Comparison of ENCODE assay signal across 8 cellular contexts in genomic region chr22:35257002-35257320, GRCh38. TPM values are rescaled to one million over a fixed set of nuclear protein-coding genes. Genes with fewer than 3 reads are reported as not detected.
DNase-seq lines count a peak whose midpoint lies in the region; ATAC-seq and TF ChIP-seq lines count a peak whose summit lies in the region.

No MANE protein-coding gene starts in this region.

- WGBS in lower leg skin, 2 donors: 3 to 4% methylated on average over 3 of the region's 3 CpGs

- DNase-seq in Caco-2: no peak
- no peak for DNase-seq in HFF-Myc (ENCODE audit: extremely low read depth, low read depth)
- no peak for DNase-seq in lower leg skin (ENCODE audit: low spot score in 2 of 2)
- no peak for DNase-seq in NCI-H82 (lab: John Stamatoyannopoulos, UW)

- H3K4me1 Mint-ChIP-seq in Caco-2 (ENCODE audit: low read depth, unreplicated experiment): peaks cover 21% of the 10 kb centered on the region

- no peaks in the 10 kb centered on the region for H3K9me3 Mint-ChIP-seq in Caco-2 (ENCODE audit: unreplicated experiment)

- no peak for ATAC-seq in HG02970 (IDR thresholded peaks at IDR 0.05; ENCODE audit: low FRiP score, unreplicated experiment)

- CTCF ChIA-PET in Caco-2 (lab: Charles Lee): interaction anchor here (0.6 kb wide), 1 partner anchor 45 kb away, joined by 4 read pairs; no protein-coding TSS in a partner anchor

- no peak for TF ChIP-seq CTCF in Caco-2 (IDR thresholded peaks at IDR 0.05; ENCODE audit: insufficient read depth in 1 of 2, low read depth in 1 of 2, low read length in 1 of 2, severe bottlenecking in 1 of 2, unreplicated experiment in 1 of 2)
- TF ChIP-seq CTCF in HFF-Myc (IDR thresholded peaks at IDR 0.05; ENCODE audit: low read depth, low read length, missing control alignments): no peak
- TF ChIP-seq CTCF in VCaP (conservative IDR thresholded peaks at IDR 0.05): no peak
- no peak for TF ChIP-seq CTCF in lower leg skin (IDR thresholded peaks at IDR 0.05)

- no peaks in the 10 kb centered on the region for H3K9me3 ChIP-seq in Caco-2
- H3K9me3 ChIP-seq in stomach smooth muscle (ENCODE audit: control insufficient read depth in 2 of 2, low read length in 2 of 2): no peaks in the 10 kb centered on the region

- peak overlapping the region; percentile 75 for H3K4me3 Mint-ChIP-seq in Caco-2 (ENCODE audit: unreplicated experiment)

- no TSS peak for BruUV-seq in Caco-2 (replicated peaks; lab: Mats Ljungman, UMichigan)

- peak overlapping the region; percentile 91 for H3K27ac ChIP-seq in VCaP
- H3K27ac ChIP-seq in stomach smooth muscle (ENCODE audit: low read length): peak overlapping the region; percentile 85

- no peak for TF ChIP-seq POLR2A in lower leg skin (IDR thresholded peaks at IDR 0.05)

- POLR2A ChIA-PET in Caco-2 (lab: Charles Lee): interaction anchor here (1.5 to 1.7 kb wide), 2 partner anchors 9 to 43 kb away, joined by 3 to 8 read pairs; partner anchors contain the start of gene TOM1

- H3K27me3 ChIP-seq in Caco-2 (replicated peaks; ENCODE audit: control insufficient read depth, insufficient read depth, low read length) (no peaks in the 10 kb centered on the region), stomach smooth muscle (ENCODE audit: control insufficient read depth in 1 of 2, insufficient read depth in 2 of 2, low read length in 2 of 2) (no peaks in the 10 kb centered on the region)

- H3K4me1 ChIP-seq in Caco-2 (no peaks in the 10 kb centered on the region), stomach smooth muscle (ENCODE audit: control insufficient read depth, insufficient read depth, low read length) (peaks cover 14% of the 10 kb centered on the region)

- peak overlapping the region; percentile 89 for H3K27ac Mint-ChIP-seq in Caco-2 (ENCODE audit: unreplicated experiment)

- H3K36me3 ChIP-seq in Caco-2 (ENCODE audit: control insufficient read depth, insufficient read depth, low read length): no peaks in the 10 kb centered on the region
- H3K36me3 ChIP-seq in stomach smooth muscle (ENCODE audit: control insufficient read depth in 2 of 2, insufficient read depth in 2 of 2, low read length in 2 of 2): no peaks in the 10 kb centered on the region

- H3K4me3 ChIP-seq in Caco-2 (ENCODE audit: low read depth, low read length) (peak overlapping the region; percentile 65), HFF-Myc (replicated peaks; ENCODE audit: low read depth, low read length) (peak overlapping the region; percentile 77), iPS-11a (ENCODE audit: low read depth, low read length) (peak overlapping the region; percentile 79), stomach smooth muscle (ENCODE audit: low read length in 2 of 2) (peak overlapping the region; percentile 45 to 84), lower leg skin (ENCODE audit: low read depth, poor library complexity, severe bottlenecking) (no peak overlapping the region)

- no peaks in the 10 kb centered on the region for H3K27me3 Mint-ChIP-seq in Caco-2 (ENCODE audit: insufficient read depth, unreplicated experiment)

- H3K36me3 Mint-ChIP-seq in Caco-2 (ENCODE audit: insufficient read depth, unreplicated experiment): peaks cover 6% of the 10 kb centered on the region

- intact Hi-C loops in Caco-2 (cut with micrococcal nuclease; ENCODE audit: unreplicated experiment) (no loop called here), lower leg skin (cut with DNase I; ENCODE audit: low total_unique reads) (no loop called here)

- H3K9ac ChIP-seq in stomach smooth muscle (ENCODE audit: low read length in 2 of 2): peak overlapping the region; percentile 76 to 79

RNA-seq across cellular contexts. Expression of gene HMGXB4, which starts 0.3 kb away (rescaled TPM):
- total RNA-seq in Caco-2 (2022) (22.3 and 22.6 TPM in 2 replicates), lower leg skin (10 to 100 TPM; 15.1 to 28.3 (median 18.6) TPM)

RNA-seq across cellular contexts. Expression of gene TOM1, which starts 42.7 kb away (rescaled TPM):
- total RNA-seq in Caco-2 (2022) (43.3 and 47.4 TPM in 2 replicates), lower leg skin (100 to 1,000 TPM; 127 to 162 (median 143) TPM)
